In genomic region chr9:14343948-14344547, GRCh38 we compare ENCODE assay signal across 11 cellular contexts. TPM values are rescaled to one million over a fixed set of nuclear protein-coding genes. Genes with fewer than 3 reads are reported as not detected.
DNase-seq lines count a peak whose midpoint lies in the region; ATAC-seq and TF ChIP-seq lines count a peak whose summit lies in the region.
"Had no signal": no experiment of that assay in that cellular context is flagged by ENCODE, and none has a peak within 500 bp of the region (broad histone marks: within the 10 kb centered on the region; RNA-seq: fewer than 3 reads in every experiment).

No MANE protein-coding gene starts in this region.

- peaks cover 6% of the 10 kb centered on the region for H3K4me1 ChIP-seq in endodermal cell (ENCODE audit: control insufficient read depth, insufficient read depth, low read length)
- peaks cover 21 to 51% of the 10 kb centered on the region in 2 donors for H3K4me1 ChIP-seq in thoracic aorta (ENCODE audit: control insufficient read depth in 1 of 2, low read depth in 2 of 2)

- H3K27ac Mint-ChIP-seq in endodermal cell (no peak overlapping the region), progenitor cell of endocrine pancreas (no peak overlapping the region)
- H3K27ac Mint-ChIP-seq: T-helper 1 cell treated with Interleukin-12 subunit alpha and Interleukin-12 subunit beta and Interleukin-4 antibody, amounts not matched to agents 30 μg/mL and 1 μg/mL, for 36 hours had no signal

- H3K4me1 Mint-ChIP-seq in endodermal cell: peaks cover 21% of the 10 kb centered on the region
- H3K4me1 Mint-ChIP-seq in progenitor cell of endocrine pancreas (ENCODE audit: low read depth): peaks cover 28% of the 10 kb centered on the region

- H3K36me3 Mint-ChIP-seq in endodermal cell (ENCODE audit: low read depth) (no peaks in the 10 kb centered on the region), progenitor cell of endocrine pancreas (ENCODE audit: insufficient read depth) (no peaks in the 10 kb centered on the region)

- H3K9me3 ChIP-seq in endodermal cell (ENCODE audit: control insufficient read depth, low read length): no peaks in the 10 kb centered on the region
- no peaks in the 10 kb centered on the region for H3K9me3 ChIP-seq in thoracic aorta

- TF ChIP-seq CTCF in endodermal cell (conservative IDR thresholded peaks at IDR 0.05) (no peak), thoracic aorta (IDR thresholded peaks at IDR 0.05) (no peak), progenitor cell of endocrine pancreas (IDR thresholded peaks at IDR 0.05; ENCODE audit: unreplicated experiment) (no peak)

- DNase-seq in NCI-H1092 (lab: John Stamatoyannopoulos, UW): peak; percentile 95
- DNase-seq in NCI-H1092 treated with DMSO at 0.1 percent for 48 hours (lab: John Stamatoyannopoulos, UW): no peak
- peak; percentile 68 for DNase-seq in endodermal cell
- DNase-seq in left kidney (ENCODE audit: low read depth, low spot score): peak; percentile 23
- no peak for DNase-seq in thoracic aorta (ENCODE audit: low spot score)
- DNase-seq in progenitor cell of endocrine pancreas (ENCODE audit: low spot score, unreplicated experiment): no peak
- no peak for DNase-seq in activated T-cell treated with anti-CD3 and anti-CD28 coated beads, Interleukin-2, amount 50 U/mL, for 1 hour
- DNase-seq in AML-193 (lab: John Stamatoyannopoulos, UW): no peak
- DNase-seq: activated T-cell treated with anti-CD3 and anti-CD28 coated beads, Interleukin-2, amount 50 U/mL, for 4 hours; NCI-H1417 treated with DMSO at 0.1 percent for 48 hours had no signal

- H3K4me3 Mint-ChIP-seq in endodermal cell: no peak overlapping the region
- H3K4me3 Mint-ChIP-seq in progenitor cell of endocrine pancreas (ENCODE audit: low read depth): no peak overlapping the region
- H3K4me3 Mint-ChIP-seq: activated T-cell treated with anti-CD3 and anti-CD28 coated beads, Interleukin-2, amount 50 U/mL, for 4 hours; T-helper 1 cell treated with Interleukin-12 subunit alpha and Interleukin-12 subunit beta and Interleukin-4 antibody, amounts not matched to agents 30 μg/mL and 1 μg/mL, for 36 hours had no signal

- no peak for ATAC-seq in thoracic aorta (ENCODE audit: insufficient number of reproducible peaks, low FRiP score, low read depth)
- ATAC-seq: activated T-cell treated with anti-CD3 and anti-CD28 coated beads, Interleukin-2, amount 50 U/mL, for 4 hours had no signal

- no peak overlapping the region for H3K9ac ChIP-seq in endodermal cell (ENCODE audit: extremely low read depth, low read length, poor library complexity, severe bottlenecking)

- H3K36me3 ChIP-seq in endodermal cell (ENCODE audit: control insufficient read depth, insufficient read depth, low read length) (no peaks in the 10 kb centered on the region), thoracic aorta (no peaks in the 10 kb centered on the region)

- H3K27me3 Mint-ChIP-seq in endodermal cell (ENCODE audit: insufficient read depth): no peaks in the 10 kb centered on the region
- peaks cover 9% of the 10 kb centered on the region for H3K27me3 Mint-ChIP-seq in progenitor cell of endocrine pancreas

- H3K27me3 ChIP-seq in endodermal cell (ENCODE audit: control insufficient read depth, insufficient read depth, low read length, poor library complexity, severe bottlenecking) (peaks cover 100% of the 10 kb centered on the region), thoracic aorta (replicated peaks; ENCODE audit: insufficient read depth) (no peaks in the 10 kb centered on the region)

- H3K27ac ChIP-seq in endodermal cell (ENCODE audit: low read depth, low read length) (no peak overlapping the region), thoracic aorta (peak overlapping the region; percentile 70 to 73)

- no peak overlapping the region for H3K4me3 ChIP-seq in endodermal cell (ENCODE audit: low read length)
- H3K4me3 ChIP-seq in thoracic aorta: peak overlapping the region; percentile 68

- WGBS in endodermal cell (ENCODE audit: insufficient coverage in 1 of 2, insufficient read length in 1 of 2), 2 experiments: 20 to 33% methylated on average over 1 to 6 of the region's 7 CpGs

- H3K9me3 Mint-ChIP-seq in endodermal cell (no peaks in the 10 kb centered on the region), progenitor cell of endocrine pancreas (ENCODE audit: low read depth) (no peaks in the 10 kb centered on the region)
- H3K9me3 Mint-ChIP-seq: activated T-cell treated with anti-CD3 and anti-CD28 coated beads, Interleukin-2, amount 50 U/mL, for 4 hours; T-helper 1 cell treated with Interleukin-12 subunit alpha and Interleukin-12 subunit beta and Interleukin-4 antibody, amounts not matched to agents 30 μg/mL and 1 μg/mL, for 36 hours had no signal

RNA-seq across cellular contexts. Expression of gene NFIB, which starts 30.1 kb away (rescaled TPM):
- 10 to 100 TPM in 1 of 2 donors, 1 to 10 TPM in 1; 5.3 to 14.1 TPM for total RNA-seq in endodermal cell
- polyA plus RNA-seq in endodermal cell (2013, experiment 1 of 2): 5.5 TPM
- polyA plus RNA-seq in endodermal cell (2013, experiment 2 of 2): 6.1 TPM
- 100 to 1,000 TPM in 1 of 2 donors, 10 to 100 TPM in 1; 54.8 to 114 TPM for total RNA-seq in thoracic aorta
- 15.3 and 15.5 TPM in 2 replicates for total RNA-seq in progenitor cell of endocrine pancreas

Comparison
In these comparisons a context has a peak if more than half of its experiments do, and no peak if none do; other contexts are left out.
1. DNase-seq: peak in NCI-H1092 (single experiment), endodermal cell (single experiment) and left kidney (single experiment); none in NCI-H1092 treated with DMSO at 0.1 percent for 48 hours (single experiment), thoracic aorta (single experiment), progenitor cell of endocrine pancreas (single experiment), activated T-cell treated with anti-CD3 and anti-CD28 coated beads, Interleukin-2, amount 50 U/mL, for 1 hour (single experiment) and AML-193 (0 of 2).